ENCODE assay signal across 1 cellular context in the genomic region with DNA sequence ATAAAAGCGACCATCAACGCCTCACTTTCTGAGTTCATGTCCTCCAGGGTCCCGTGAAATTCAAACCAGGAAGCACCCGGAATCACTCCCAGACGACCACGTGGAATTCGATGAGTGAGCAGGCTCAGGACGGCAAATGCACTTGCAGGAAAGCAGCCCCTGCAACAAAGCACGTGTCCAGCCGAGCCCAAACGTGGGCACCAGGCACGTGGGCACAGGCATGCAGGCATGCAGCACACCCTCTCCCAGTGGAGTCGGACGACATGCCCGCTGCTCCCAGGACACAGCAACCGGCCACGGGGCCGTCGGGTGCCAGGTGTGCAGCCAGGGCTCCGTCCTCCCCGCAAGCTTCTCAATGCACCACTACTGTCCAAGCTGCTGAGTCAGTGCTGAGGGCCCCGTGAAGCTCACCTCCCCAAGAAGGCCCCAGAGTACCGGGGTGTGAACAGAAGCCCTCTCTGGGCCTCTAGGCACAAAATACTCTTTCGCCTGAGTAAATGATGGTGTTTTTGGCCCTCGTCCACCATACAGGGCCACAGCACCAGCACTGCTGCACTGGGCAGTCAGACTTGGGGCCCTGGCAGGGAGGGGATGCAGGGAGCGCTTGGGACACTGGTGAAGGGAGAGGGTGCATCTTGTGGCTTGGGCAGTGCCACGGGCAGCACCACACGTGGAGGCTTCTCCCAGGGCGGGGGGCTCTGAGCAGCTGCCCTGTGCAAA.
TF ChIP-seq lines count a peak whose summit lies in the region.

No MANE protein-coding gene starts in this region.

TF ChIP-seq in IMR-90, 13 proteins besides CTCF, POLR2A, EP300 and RAD21:
- TF ChIP-seq, protein P1, sequence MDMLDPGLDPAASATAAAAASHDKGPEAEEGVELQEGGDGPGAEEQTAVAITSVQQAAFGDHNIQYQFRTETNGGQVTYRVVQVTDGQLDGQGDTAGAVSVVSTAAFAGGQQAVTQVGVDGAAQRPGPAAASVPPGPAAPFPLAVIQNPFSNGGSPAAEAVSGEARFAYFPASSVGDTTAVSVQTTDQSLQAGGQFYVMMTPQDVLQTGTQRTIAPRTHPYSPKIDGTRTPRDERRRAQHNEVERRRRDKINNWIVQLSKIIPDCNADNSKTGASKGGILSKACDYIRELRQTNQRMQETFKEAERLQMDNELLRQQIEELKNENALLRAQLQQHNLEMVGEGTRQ (IDR thresholded peaks at IDR 0.05; ENCODE audit: low read depth, low read length) = no peak
- TF ChIP-seq RFX5 (IDR thresholded peaks at IDR 0.05; ENCODE audit: low read depth, low read length) (no peak), NFE2L2 (IDR thresholded peaks at IDR 0.05; ENCODE audit: low read depth, low read length) (no peak), BHLHE40 (IDR thresholded peaks at IDR 0.05; ENCODE audit: low read depth, low read length) (no peak), SMC3 (IDR thresholded peaks at IDR 0.05; ENCODE audit: low read depth, low read length) (no peak), MAZ (IDR thresholded peaks at IDR 0.05; ENCODE audit: borderline replicate concordance, low read depth, low read length) (no peak), MAFK (IDR thresholded peaks at IDR 0.05; ENCODE audit: low read depth, low read length) (no peak), FOS (IDR thresholded peaks at IDR 0.05; ENCODE audit: low read depth, low read length) (no peak), MXI1 (IDR thresholded peaks at IDR 0.05; ENCODE audit: borderline replicate concordance, low read depth, low read length) (no peak), CHD1 (IDR thresholded peaks at IDR 0.05; ENCODE audit: low read depth, low read length) (no peak), CEBPB (IDR thresholded peaks at IDR 0.05; ENCODE audit: low read depth, low read length) (no peak), RCOR1 (IDR thresholded peaks at IDR 0.05; ENCODE audit: insufficient replicate concordance, low read length) (no peak)
- TF ChIP-seq, protein P2, sequence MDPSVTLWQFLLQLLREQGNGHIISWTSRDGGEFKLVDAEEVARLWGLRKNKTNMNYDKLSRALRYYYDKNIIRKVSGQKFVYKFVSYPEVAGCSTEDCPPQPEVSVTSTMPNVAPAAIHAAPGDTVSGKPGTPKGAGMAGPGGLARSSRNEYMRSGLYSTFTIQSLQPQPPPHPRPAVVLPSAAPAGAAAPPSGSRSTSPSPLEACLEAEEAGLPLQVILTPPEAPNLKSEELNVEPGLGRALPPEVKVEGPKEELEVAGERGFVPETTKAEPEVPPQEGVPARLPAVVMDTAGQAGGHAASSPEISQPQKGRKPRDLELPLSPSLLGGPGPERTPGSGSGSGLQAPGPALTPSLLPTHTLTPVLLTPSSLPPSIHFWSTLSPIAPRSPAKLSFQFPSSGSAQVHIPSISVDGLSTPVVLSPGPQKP (IDR thresholded peaks at IDR 0.05; ENCODE audit: borderline replicate concordance, low read depth, low read length) = no peak
